In genomic region chr12:29110506-29111442, GRCh38 we compare ENCODE assay signal across 15 cellular contexts. TPM values are rescaled to one million over a fixed set of nuclear protein-coding genes. Genes with fewer than 3 reads are reported as not detected.
DNase-seq lines count a peak whose midpoint lies in the region; ATAC-seq, FAIRE-seq and TF ChIP-seq lines count a peak whose summit lies in the region.
"Had no signal": no experiment of that assay in that cellular context is flagged by ENCODE, and none has a peak within 500 bp of the region (broad histone marks: within the 10 kb centered on the region; RNA-seq: fewer than 3 reads in every experiment).

No MANE protein-coding gene starts in this region.

- no peaks in the 10 kb centered on the region for H4K20me1 ChIP-seq in K562 (replicated peaks; ENCODE audit: control insufficient read depth, insufficient read depth, low read length)

- TF ChIP-seq RAD21 in K562 (CRISPR knock-in tag; conservative IDR thresholded peaks at IDR 0.05 in 1 of 2, IDR thresholded peaks at IDR 0.05 in 1 of 2), result no peak

- TF ChIP-seq CTCF in HEK293 (tag by site-specific recombination; IDR thresholded peaks at IDR 0.05) (no peak), K562 (IDR thresholded peaks at IDR 0.05 in 2 of 3, conservative IDR thresholded peaks at IDR 0.05 in 1 of 3; ENCODE audit: insufficient read depth in 2 of 3, low read depth in 1 of 3, low read length in 3 of 3) (no peak), kidney (IDR thresholded peaks at IDR 0.05; ENCODE audit: borderline replicate concordance, extremely low read depth, insufficient read depth) (no peak)

- no peak overlapping the region for H3K4me2 ChIP-seq in K562 (ENCODE audit: insufficient read depth, low read length)

- no peaks in the 10 kb centered on the region for H3K9me1 ChIP-seq in K562 (ENCODE audit: control insufficient read depth, insufficient read depth, low read length)

- BruUV-seq in K562 (replicated peaks; lab: Mats Ljungman, UMichigan), result no TSS peak

- POLR2A ChIA-PET in HEK293 (lab: Yijun Ruan, JAX) (no interaction called here), K562 (lab: Yijun Ruan, JAX) (no interaction called here)

- ATAC-seq in GM19043 (IDR thresholded peaks at IDR 0.05; ENCODE audit: low read depth, unreplicated experiment), result peak; percentile 71
- ATAC-seq in HG03457 (IDR thresholded peaks at IDR 0.05; ENCODE audit: unreplicated experiment), result peak; percentile 87
- no peak for ATAC-seq in K562
- ATAC-seq: foreskin keratinocyte, pancreas had no signal

- no peak overlapping the region for H3K27ac ChIP-seq in HEK293 (ENCODE audit: extremely low read depth, low read depth, low read length)
- H3K27ac ChIP-seq in K562 (ENCODE audit: extremely low read depth, low read depth, low read length), result no peak overlapping the region
- H3K27ac ChIP-seq in kidney (ENCODE audit: low read depth in 2 of 2, low read length in 2 of 2), result no peak overlapping the region
- H3K27ac ChIP-seq: foreskin keratinocyte, pancreas had no signal

- H2AFZ ChIP-seq in K562 (ENCODE audit: low read depth, low read length), result no peak overlapping the region

- FAIRE-seq in K562 (lab: Jason Lieb, UNC), result no peak
- FAIRE-seq in kidney (lab: Jason Lieb, UNC), result no peak
- FAIRE-seq: pancreas had no signal

- no peak for DNase-seq in K562 (ENCODE audit: extremely low read depth in 1 of 4, low spot score in 3 of 4)
- DNase-seq in DMS 273 treated with DMSO at 0.1 percent for 48 hours (lab: John Stamatoyannopoulos, UW), result no peak
- no peak for DNase-seq in kidney
- DNase-seq in iPS-NIHi7 (ENCODE audit: extremely low spot score), result no peak
- DNase-seq in SKM-1 treated with dmso at 0.1 percent for 144 hours (lab: John Stamatoyannopoulos, UW; ENCODE audit: unreplicated experiment), result no peak
- DNase-seq: BE2C; effector memory CD4-positive, alpha-beta T cell; foreskin keratinocyte; KG1; NCI-H2107; pancreas; SW 1271 had no signal

- CTCF ChIA-PET in HEK293 (lab: Yijun Ruan, JAX) (no interaction called here), K562 (lab: Yijun Ruan, JAX; ENCODE audit: low intra/inter-chr PET ratio) (no interaction called here)

- H3K36me3 ChIP-seq in HEK293 (ENCODE audit: control insufficient read depth in 2 of 2, insufficient read depth in 1 of 2, low read length in 2 of 2) (no peaks in the 10 kb centered on the region), K562 (ENCODE audit: control insufficient read depth, insufficient read depth, low read length) (no peaks in the 10 kb centered on the region), kidney (ENCODE audit: control insufficient read depth in 1 of 2, insufficient read depth in 2 of 2, low read length in 2 of 2) (no peaks in the 10 kb centered on the region)
- H3K36me3 ChIP-seq: BE2C, pancreas had no signal

- H3K79me2 ChIP-seq in K562 (ENCODE audit: control insufficient read depth, insufficient read depth, low read length), result no peaks in the 10 kb centered on the region

- no peaks in the 10 kb centered on the region for H3K27me3 ChIP-seq in K562 (ENCODE audit: control insufficient read depth in 2 of 2, insufficient read depth in 2 of 2, low read length in 2 of 2)
- H3K27me3 ChIP-seq: BE2C, pancreas had no signal

- no peak for TF ChIP-seq EP300 in K562 (IDR thresholded peaks at IDR 0.05; ENCODE audit: low read length)

- 3% methylated on average over 5 of the region's 5 CpGs for WGBS in K562 (ENCODE audit: insufficient coverage, low coverage, missing lambda C conversion rate)

- H3K9ac ChIP-seq in K562 (ENCODE audit: insufficient read depth in 1 of 2, low read depth in 2 of 2, low read length in 2 of 2) (no peak overlapping the region), kidney (ENCODE audit: low read length in 2 of 2) (no peak overlapping the region)

- intact Hi-C loops in K562 (cut with micrococcal nuclease) (no loop called here), kidney (cut with DNase I) (no loop called here)

- H3K9me3 ChIP-seq in HEK293 (ENCODE audit: control insufficient read depth, insufficient read depth, low read depth, low read length) (no peaks in the 10 kb centered on the region), K562 (replicated peaks; ENCODE audit: control insufficient read depth, insufficient read depth, low read depth, low read length) (no peaks in the 10 kb centered on the region), kidney (ENCODE audit: control insufficient read depth in 1 of 2, low read length in 2 of 2) (peaks cover 5 to 6% of the 10 kb centered on the region in 2 donors)
- H3K9me3 ChIP-seq: BE2C, pancreas had no signal

- in situ Hi-C loops in K562 (cut with MboI), result no loop called here

- H3K4me3 ChIP-seq in HEK293 (ENCODE audit: low read depth, low read length) (no peak overlapping the region), K562 (no peak overlapping the region), kidney (ENCODE audit: low read length in 2 of 2) (no peak overlapping the region)
- H3K4me3 ChIP-seq: pancreas had no signal

- no peak for TF ChIP-seq POLR2A in K562 (conservative IDR thresholded peaks at IDR 0.05)

- no peaks in the 10 kb centered on the region for H3K4me1 ChIP-seq in HEK293 (ENCODE audit: control insufficient read depth, insufficient read depth, low read length)
- H3K4me1 ChIP-seq in K562 (replicated peaks in 1 of 2; ENCODE audit: control insufficient read depth in 2 of 2, insufficient read depth in 2 of 2, low read length in 2 of 2), result no peaks in the 10 kb centered on the region
- H3K4me1 ChIP-seq in kidney (ENCODE audit: control insufficient read depth in 1 of 2, insufficient read depth in 1 of 2, low read depth in 1 of 2, low read length in 2 of 2), result no peaks in the 10 kb centered on the region
- H3K4me1 ChIP-seq: BE2C, pancreas had no signal

TF ChIP-seq in HEK293, 187 proteins besides CTCF, POLR2A, EP300 and RAD21:
- TF ChIP-seq ZNF350 (tag by site-specific recombination; IDR thresholded peaks at IDR 0.05), result no peak
- peak; percentile 83 for TF ChIP-seq SETDB1 (IDR thresholded peaks at IDR 0.05; ENCODE audit: insufficient read length, low read length)
- TF ChIP-seq ZNF423 (tag by site-specific recombination; IDR thresholded peaks at IDR 0.05), result no peak
- no peak for TF ChIP-seq ZNF555 (tag by site-specific recombination; conservative IDR thresholded peaks at IDR 0.05)
- TF ChIP-seq ZNF704 (tag by site-specific recombination; IDR thresholded peaks at IDR 0.05), result no peak

TF ChIP-seq in K562, 482 proteins besides CTCF, POLR2A, EP300 and RAD21:
- TF ChIP-seq ARID4B (CRISPR knock-in tag; IDR thresholded peaks at IDR 0.05), result no peak
- TF ChIP-seq ZFP1 (CRISPR knock-in tag; IDR thresholded peaks at IDR 0.05), result peak; percentile 71; the same call in 1 of the 2 replicates

RNA-seq across cellular contexts. Expression of gene FAR2, which starts 38.3 kb away (rescaled TPM):
- total RNA-seq in K562 (2011; cell fraction: chromatin; rRNA removed; ENCODE audit: low replicate concordance), result 8.6 and 9.1 TPM in 2 replicates
- total RNA-seq in K562 (2011; cell fraction: nucleolus; rRNA removed), result 3.0 and 6.3 TPM in 2 replicates
- total RNA-seq in K562 (2011; cell fraction: nucleoplasm; rRNA removed), result 10.5 and 18.5 TPM in 2 replicates
- total RNA-seq in K562 (2014; rRNA removed), result 5.2 and 8.4 TPM in 2 replicates
- 7.3 and 8.8 TPM in 2 replicates for total RNA-seq in K562 (2014; rRNA removed; fragmentation: Illumina TruSeq; extraction: Trizol)
- 7.8 and 9.5 TPM in 2 replicates for total RNA-seq in K562 (2015; rRNA removed; fragmentation: Illumina TruSeq; extraction: Trizol)
- total RNA-seq in K562 (2021), result 8.5 and 12.7 TPM in 2 replicates
- polyA plus RNA-seq in K562 (2011; rRNA removed), result 8.2 and 12.6 TPM in 2 replicates
- 4.8 and 12.9 TPM in 2 replicates for polyA plus RNA-seq in K562 (2011; cell fraction: cytosol; rRNA removed)
- polyA plus RNA-seq in K562 (2011; cell fraction: nucleus; rRNA removed), result 6.1 and 15.3 TPM in 2 replicates
- polyA plus RNA-seq in K562 (2012), result 7.4 and 10.5 TPM in 2 replicates
- 7.9 and 13.4 TPM in 2 replicates for polyA plus RNA-seq in K562 (2014; fragmentation: Illumina TruSeq; extraction: Trizol)
- 1 to 10 TPM; 9.4 to 9.7 TPM for polyA plus RNA-seq in K562 (2014; fragmentation: Nextera tagmentation; extraction: Ambion mirVana)
- polyA plus RNA-seq in K562 (2014; rRNA removed), result 5.0 and 6.6 TPM in 2 replicates
- polyA minus RNA-seq in K562 (2011; rRNA and poly(A)+ RNA removed), result 8.3 and 17.1 TPM in 2 replicates
- 7.7 and 11.6 TPM in 2 replicates for polyA minus RNA-seq in K562 (2011; cell fraction: cytosol; rRNA and poly(A)+ RNA removed)
- polyA minus RNA-seq in K562 (2011; cell fraction: nucleus; rRNA and poly(A)+ RNA removed), result 9.2 and 23.2 TPM in 2 replicates
- 11.5 TPM for total RNA-seq in kidney
- 3.1 TPM for polyA plus RNA-seq in kidney (ENCODE audit: insufficient read depth, low read depth, low replicate concordance)
